Comparison of ENCODE assay signal across 18 cellular contexts in the genomic region with DNA sequence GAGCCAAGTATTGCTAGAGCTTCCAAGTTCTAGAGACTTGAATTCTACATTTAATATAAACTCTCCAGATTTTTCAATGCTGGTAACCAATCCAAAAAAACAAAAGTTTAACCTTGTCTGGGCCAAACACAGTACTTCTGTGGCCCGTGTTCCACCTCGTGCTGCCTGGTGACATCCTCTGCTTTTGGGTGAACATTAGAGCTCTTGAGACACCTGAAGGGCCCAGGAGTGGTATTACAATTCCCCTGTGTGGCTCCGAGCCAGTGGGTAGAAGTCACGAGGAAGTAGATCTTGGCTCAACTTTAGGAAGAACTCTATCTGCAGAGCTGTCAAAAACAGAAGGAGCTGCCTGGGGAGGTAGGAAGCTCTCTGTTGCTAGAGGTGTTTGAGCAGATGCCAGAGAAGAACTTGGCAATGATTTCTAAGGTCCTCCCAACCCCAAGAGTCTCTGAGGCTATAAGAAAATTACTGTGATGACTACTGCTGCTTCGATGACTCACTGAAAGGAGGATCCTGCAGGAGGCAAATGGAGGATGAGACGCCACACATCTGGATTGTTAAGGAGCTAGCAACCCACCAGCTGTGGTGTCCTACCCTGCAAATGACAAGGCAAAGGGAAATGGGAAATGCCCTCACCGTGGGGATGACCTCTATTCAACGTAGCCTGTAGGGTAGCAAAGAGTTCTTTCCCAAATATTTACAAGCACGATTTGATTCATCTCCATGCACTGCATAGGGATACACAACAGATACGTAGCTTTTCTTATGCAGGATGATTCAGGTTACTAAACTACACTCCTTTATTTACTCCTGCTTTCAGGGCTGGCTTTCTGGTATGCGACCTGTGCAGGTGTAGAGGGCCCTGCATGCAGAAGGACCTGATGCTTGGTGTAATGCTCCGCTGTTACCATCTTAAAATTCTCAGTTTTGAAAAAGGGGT. TPM values are rescaled to one million over a fixed set of nuclear protein-coding genes. Genes with fewer than 3 reads are reported as not detected.
A peak's percentile ranks its signal among the peaks of the same experiment; 100 is the strongest.
DNase-seq lines count a peak whose midpoint lies in the region; ATAC-seq, FAIRE-seq and TF ChIP-seq lines count a peak whose summit lies in the region.
"Had no signal": no experiment of that assay in that cellular context is flagged by ENCODE, and none has a peak within 500 bp of the region (broad histone marks: within the 10 kb centered on the region; RNA-seq: fewer than 3 reads in every experiment).

No MANE protein-coding gene starts in this region.

- intact Hi-C loops in lower lobe of right lung (cut with DNase I) (no loop called here), uterus (cut with DNase I; ENCODE audit: low total_unique reads) (no loop called here), esophagus muscularis mucosa (cut with DNase I) (no loop called here)

- DNase-seq in DMS79 (lab: John Stamatoyannopoulos, UW), result peak; percentile 1
- DNase-seq in DMS79 treated with DMSO at 0.1 percent for 48 hours (lab: John Stamatoyannopoulos, UW), result no peak
- DNase-seq in bronchial epithelial cell (ENCODE audit: low read depth), result peak; percentile 2
- peak; percentile 54 for DNase-seq in lower lobe of right lung
- peak; percentile 68 to 80 for DNase-seq in uterus
- no peak for DNase-seq in esophagus muscularis mucosa (ENCODE audit: extremely low spot score)
- no peak for DNase-seq in SKM-1 treated with dmso at 0.1 percent for 144 hours (lab: John Stamatoyannopoulos, UW; ENCODE audit: unreplicated experiment)
- DNase-seq: activated gamma-delta T cell; aorta; CD8-positive, alpha-beta memory T cell; GF-D8; GOT3; NCI-H1105 treated with DMSO at 0.1 percent for 48 hours; NCI-H2227 treated with DMSO at 0.1 percent for 48 hours; WERI-Rb-1 had no signal

- TF ChIP-seq POLR2A in uterus (IDR thresholded peaks at IDR 0.05) (no peak), esophagus muscularis mucosa (IDR thresholded peaks at IDR 0.05; ENCODE audit: low read depth) (no peak)

- no peaks in the 10 kb centered on the region for H3K9me3 ChIP-seq in lower lobe of right lung
- no peaks in the 10 kb centered on the region for H3K9me3 ChIP-seq in uterus
- H3K9me3 ChIP-seq in esophagus muscularis mucosa, result no peaks in the 10 kb centered on the region

- TF ChIP-seq CTCF in bronchial epithelial cell (IDR thresholded peaks at IDR 0.05; ENCODE audit: insufficient read depth, low read length, severe bottlenecking) (no peak), lower lobe of right lung (IDR thresholded peaks at IDR 0.05) (no peak), uterus (IDR thresholded peaks at IDR 0.05) (no peak), esophagus muscularis mucosa (IDR thresholded peaks at IDR 0.05) (no peak)

- FAIRE-seq in bronchial epithelial cell (lab: Jason Lieb, UNC), result no peak

- WGBS in esophagus muscularis mucosa, result 41% methylated on average over 12 of the region's 12 CpGs

- TF ChIP-seq EP300 in esophagus muscularis mucosa (IDR thresholded peaks at IDR 0.05), result no peak

- ATAC-seq in lower lobe of right lung (peak; percentile 72 to 74), HG03565 (IDR thresholded peaks at IDR 0.05; ENCODE audit: unreplicated experiment) (no peak)
- ATAC-seq: esophagus mucosa had no signal

- H3K36me3 ChIP-seq in bronchial epithelial cell (ENCODE audit: control insufficient read depth, insufficient read depth, low read length) (no peaks in the 10 kb centered on the region), lower lobe of right lung (no peaks in the 10 kb centered on the region), uterus (no peaks in the 10 kb centered on the region), esophagus muscularis mucosa (no peaks in the 10 kb centered on the region)
- H3K36me3 ChIP-seq: WERI-Rb-1 had no signal

- H3K27me3 ChIP-seq in bronchial epithelial cell (ENCODE audit: control insufficient read depth, insufficient read depth, low read length) (no peaks in the 10 kb centered on the region), lower lobe of right lung (ENCODE audit: low read depth) (no peaks in the 10 kb centered on the region), uterus (no peaks in the 10 kb centered on the region), esophagus muscularis mucosa (no peaks in the 10 kb centered on the region)

- no peak overlapping the region for H3K27ac ChIP-seq in lower lobe of right lung
- peak overlapping the region; percentile 23 to 50 for H3K27ac ChIP-seq in uterus
- H3K27ac ChIP-seq in esophagus muscularis mucosa (replicated peaks in 1 of 4), result peak overlapping the region in 2 of 4 donors; percentile 18 to 32
- H3K27ac ChIP-seq: 22Rv1, WERI-Rb-1 had no signal

- H3K4me3 ChIP-seq in bronchial epithelial cell (ENCODE audit: low read depth, low read length) (no peak overlapping the region), lower lobe of right lung (no peak overlapping the region), uterus (no peak overlapping the region), esophagus muscularis mucosa (no peak overlapping the region)

- peaks cover 4% of the 10 kb centered on the region for H3K4me1 ChIP-seq in lower lobe of right lung
- no peaks in the 10 kb centered on the region for H3K4me1 ChIP-seq in uterus
- peaks cover 0 to 13% (median 12%) of the 10 kb centered on the region in 4 donors for H3K4me1 ChIP-seq in esophagus muscularis mucosa

RNA-seq across cellular contexts. Expression of a gene that starts 45.8 kb away (rescaled TPM):
- total RNA-seq in bronchial epithelial cell (1.1 and 1.7 TPM in 2 replicates), lower lobe of right lung (54.1 TPM), uterus (10 to 100 TPM; 12.8 to 95.9 (median 40.8) TPM), esophagus muscularis mucosa (100 to 1,000 TPM in 1 of 4 donors, 10 to 100 TPM in 3; 77.3 to 124 (median 86.7) TPM)

Comparison
In these comparisons a context has a peak if more than half of its experiments do, and no peak if none do; other contexts are left out.
1. DNase-seq: peak in DMS79 (single experiment), bronchial epithelial cell (single experiment), lower lobe of right lung (single experiment) and uterus (2 of 2); none in DMS79 treated with DMSO at 0.1 percent for 48 hours (single experiment), esophagus muscularis mucosa (single experiment) and SKM-1 treated with dmso at 0.1 percent for 144 hours (single experiment).